In the genomic region with DNA sequence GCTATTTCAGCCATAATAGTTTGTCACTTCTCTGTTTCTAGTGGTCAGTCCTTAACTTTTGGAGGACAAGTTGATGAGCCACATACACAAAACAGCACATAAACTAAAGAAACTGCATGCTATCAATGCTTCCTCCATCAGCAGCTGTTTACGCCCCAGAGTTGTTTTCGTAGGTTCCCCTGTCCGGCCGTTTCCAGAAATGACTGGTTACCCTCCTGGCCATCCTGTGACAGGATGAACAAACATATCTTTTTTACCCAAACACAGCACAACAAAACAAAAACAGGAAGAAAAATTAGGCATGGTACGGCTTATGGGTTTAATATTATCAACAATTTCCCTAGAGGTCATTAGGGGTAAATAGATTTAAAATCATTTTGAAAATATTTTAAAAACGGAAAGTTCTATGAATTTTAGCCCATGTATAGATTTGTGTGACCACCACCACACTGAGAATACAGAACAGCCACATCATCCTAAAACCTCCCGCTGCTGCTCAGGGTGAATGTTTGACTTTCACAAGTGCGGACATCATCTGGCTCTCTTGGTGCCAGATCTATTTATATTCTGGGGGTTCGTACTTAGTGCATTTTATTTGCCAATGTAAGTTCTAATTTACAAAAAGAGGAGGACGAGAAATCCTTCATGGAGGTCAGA, we compare ENCODE assay signal across 9 cellular contexts.
A peak's percentile ranks its signal among the peaks of the same experiment; 100 is the strongest.
DNase-seq lines count a peak whose midpoint lies in the region; ATAC-seq and TF ChIP-seq lines count a peak whose summit lies in the region.
"Had no signal": no experiment of that assay in that cellular context is flagged by ENCODE, and none has a peak within 500 bp of the region (broad histone marks: within the 10 kb centered on the region; RNA-seq: fewer than 3 reads in every experiment).

No MANE protein-coding gene starts in this region.

- no peaks in the 10 kb centered on the region for H3K27me3 Mint-ChIP-seq in activated T-cell treated with anti-CD3 and anti-CD28 coated beads, Interleukin-2, amount 50 U/mL, for 24 hours
- H3K27me3 Mint-ChIP-seq: stimulated activated naive B cell treated with anti-CD40 and anti-IgM and Interleukin-4, amounts not matched to agents 10 μg/mL and 1 μg/mL and 100 μg/mL, for 72 hours had no signal

- H3K27me3 ChIP-seq in smooth muscle cell (ENCODE audit: low read depth), result no peaks in the 10 kb centered on the region

- H3K9me3 ChIP-seq in smooth muscle cell (replicated peaks; ENCODE audit: low read depth), result no peaks in the 10 kb centered on the region

- H4K20me1 ChIP-seq in smooth muscle cell (ENCODE audit: low read depth), result peaks cover 58% of the 10 kb centered on the region

- no peaks in the 10 kb centered on the region for H3F3A ChIP-seq in smooth muscle cell (ENCODE audit: low read depth)

- H3K79me2 ChIP-seq in smooth muscle cell (ENCODE audit: low read depth), result no peaks in the 10 kb centered on the region

- H3K4me3 ChIP-seq in coronary artery, result no peak overlapping the region
- H3K4me3 ChIP-seq in smooth muscle cell, result no peak overlapping the region
- H3K4me3 ChIP-seq: SK-N-MC had no signal

- no peaks in the 10 kb centered on the region for H3K9me3 Mint-ChIP-seq in stimulated activated effector memory CD8-positive, alpha-beta T cell treated with anti-CD3 and anti-CD28 coated beads, Interleukin-12 subunit alpha, Interleukin-12 subunit beta, amount 100 ng/mL, for 72 hours
- H3K9me3 Mint-ChIP-seq in activated T-cell treated with anti-CD3 and anti-CD28 coated beads, Interleukin-2, amount 50 U/mL, for 24 hours, result no peaks in the 10 kb centered on the region
- H3K9me3 Mint-ChIP-seq: stimulated activated naive B cell treated with anti-CD40 and anti-IgM and Interleukin-4, amounts not matched to agents 10 μg/mL and 1 μg/mL and 100 μg/mL, for 72 hours had no signal

- peaks cover 32% of the 10 kb centered on the region for H3K36me3 Mint-ChIP-seq in stimulated activated effector memory CD8-positive, alpha-beta T cell treated with anti-CD3 and anti-CD28 coated beads, Interleukin-12 subunit alpha, Interleukin-12 subunit beta, amount 100 ng/mL, for 72 hours
- peaks cover 54% of the 10 kb centered on the region for H3K36me3 Mint-ChIP-seq in activated T-cell treated with anti-CD3 and anti-CD28 coated beads, Interleukin-2, amount 50 U/mL, for 24 hours (ENCODE audit: low read depth)

- peaks cover 70% of the 10 kb centered on the region for H3K4me1 Mint-ChIP-seq in stimulated activated effector memory CD8-positive, alpha-beta T cell treated with anti-CD3 and anti-CD28 coated beads, Interleukin-12 subunit alpha, Interleukin-12 subunit beta, amount 100 ng/mL, for 72 hours
- H3K4me1 Mint-ChIP-seq in activated T-cell treated with anti-CD3 and anti-CD28 coated beads, Interleukin-2, amount 50 U/mL, for 24 hours (ENCODE audit: low read depth), result peaks cover 24% of the 10 kb centered on the region

- H3K4me2 ChIP-seq in smooth muscle cell, result no peak overlapping the region

- WGBS in smooth muscle cell (ENCODE audit: low lambda C conversion rate), result 93% methylated on average over 10 of the region's 10 CpGs

- H3K4me1 ChIP-seq in smooth muscle cell (ENCODE audit: low read depth), result peaks cover 4% of the 10 kb centered on the region

- TF ChIP-seq CTCF in coronary artery (IDR thresholded peaks at IDR 0.05) (no peak), smooth muscle cell (IDR thresholded peaks at IDR 0.05; ENCODE audit: borderline replicate concordance, insufficient read depth, poor library complexity, severe bottlenecking) (no peak)

- no peak overlapping the region for H3K4me3 Mint-ChIP-seq in stimulated activated effector memory CD8-positive, alpha-beta T cell treated with anti-CD3 and anti-CD28 coated beads, Interleukin-12 subunit alpha, Interleukin-12 subunit beta, amount 100 ng/mL, for 72 hours
- no peak overlapping the region for H3K4me3 Mint-ChIP-seq in activated T-cell treated with anti-CD3 and anti-CD28 coated beads, Interleukin-2, amount 50 U/mL, for 24 hours
- H3K4me3 Mint-ChIP-seq: stimulated activated naive B cell treated with anti-CD40 and anti-IgM and Interleukin-4, amounts not matched to agents 10 μg/mL and 1 μg/mL and 100 μg/mL, for 72 hours had no signal

- H3K36me3 ChIP-seq in smooth muscle cell (ENCODE audit: low read depth), result no peaks in the 10 kb centered on the region

- no peak overlapping the region for H2AFZ ChIP-seq in smooth muscle cell (ENCODE audit: low read depth)

- ATAC-seq in GM19372 (IDR thresholded peaks at IDR 0.05; ENCODE audit: low read depth, unreplicated experiment) (peak; percentile 78), HG02943 (IDR thresholded peaks at IDR 0.05; ENCODE audit: low read depth, unreplicated experiment) (peak; percentile 66)
- no peak for ATAC-seq in stimulated activated effector memory CD8-positive, alpha-beta T cell treated with anti-CD3 and anti-CD28 coated beads, Interleukin-12 subunit alpha, Interleukin-12 subunit beta, amount 100 ng/mL, for 72 hours

- DNase-seq in coronary artery (ENCODE audit: low spot score) (no peak), smooth muscle cell (lab: John Stamatoyannopoulos, UW; ENCODE audit: unreplicated experiment) (no peak), posterior vena cava (ENCODE audit: low spot score) (no peak)
- DNase-seq in stimulated activated effector memory CD8-positive, alpha-beta T cell treated with anti-CD3 and anti-CD28 coated beads, Interleukin-12 subunit alpha, Interleukin-12 subunit beta, amount 100 ng/mL, for 72 hours (ENCODE audit: low spot score in 2 of 2), result no peak
- DNase-seq in activated T-cell treated with anti-CD3 and anti-CD28 coated beads, Interleukin-2, amount 50 U/mL, for 24 hours, result no peak
- DNase-seq: stimulated activated naive B cell treated with anti-CD40 and anti-IgM and Interleukin-4, amounts not matched to agents 10 μg/mL and 1 μg/mL and 100 μg/mL, for 72 hours had no signal

- H3K27ac ChIP-seq in coronary artery (peak overlapping the region; percentile 21 to 71), smooth muscle cell (ENCODE audit: low read depth) (no peak overlapping the region)
- H3K27ac ChIP-seq: SK-N-MC had no signal

- no peak overlapping the region for H3K9ac ChIP-seq in smooth muscle cell (ENCODE audit: low read depth)

- intact Hi-C loops in posterior vena cava (cut with DNase I), result no loop called here

- H3K27ac Mint-ChIP-seq in stimulated activated effector memory CD8-positive, alpha-beta T cell treated with anti-CD3 and anti-CD28 coated beads, Interleukin-12 subunit alpha, Interleukin-12 subunit beta, amount 100 ng/mL, for 72 hours, result peak overlapping the region; percentile 45
- no peak overlapping the region for H3K27ac Mint-ChIP-seq in activated T-cell treated with anti-CD3 and anti-CD28 coated beads, Interleukin-2, amount 50 U/mL, for 24 hours
- H3K27ac Mint-ChIP-seq: stimulated activated naive B cell treated with anti-CD40 and anti-IgM and Interleukin-4, amounts not matched to agents 10 μg/mL and 1 μg/mL and 100 μg/mL, for 72 hours had no signal
